Comparison of ENCODE assay signal across 8 cellular contexts in the genomic region with DNA sequence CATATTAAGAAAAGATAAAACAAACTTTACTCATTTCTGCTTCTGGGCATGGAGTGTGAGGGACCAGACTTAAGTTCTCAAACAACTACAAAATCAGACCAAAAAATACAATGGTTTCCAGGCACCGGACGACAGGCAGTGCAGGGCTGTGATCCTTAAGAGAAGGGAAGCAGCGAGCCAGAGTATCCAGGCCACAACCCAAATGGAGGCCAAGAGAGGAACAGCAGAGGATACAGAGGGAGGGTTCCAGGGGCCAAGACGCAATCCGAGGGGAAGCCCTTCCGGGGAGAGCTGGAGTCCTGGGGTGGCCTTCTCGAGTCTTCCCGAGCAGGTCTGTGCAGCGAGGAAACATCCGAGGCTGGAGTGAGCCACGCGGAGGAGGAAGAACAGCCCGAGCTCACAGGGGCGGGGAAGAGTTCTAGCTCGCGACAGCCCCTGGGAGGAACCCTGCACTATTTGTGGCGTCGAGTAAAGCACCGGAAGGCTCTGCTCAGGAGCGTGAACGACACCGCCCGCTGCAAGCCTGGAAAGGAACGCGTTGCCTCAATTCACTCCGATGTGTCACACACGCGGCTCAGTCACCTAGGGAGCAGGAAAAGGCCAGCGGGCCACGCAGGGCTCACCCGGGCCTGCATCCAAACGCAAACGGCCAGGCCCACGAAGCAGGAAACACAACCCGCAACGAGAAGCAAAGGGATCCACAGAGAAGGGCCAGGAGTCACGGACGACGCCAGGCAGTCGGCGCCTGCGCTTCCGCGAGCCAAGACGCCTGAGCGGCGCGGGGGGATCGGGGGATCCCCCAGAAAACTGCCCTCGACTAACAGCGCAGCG. TPM values are rescaled to one million over a fixed set of nuclear protein-coding genes. Genes with fewer than 3 reads are reported as not detected.
DNase-seq lines count a peak whose midpoint lies in the region; ATAC-seq and TF ChIP-seq lines count a peak whose summit lies in the region.

No MANE protein-coding gene starts in this region.

- peak; percentile 32 for ATAC-seq in HG02678 (IDR thresholded peaks at IDR 0.05; ENCODE audit: unreplicated experiment)
- peak; percentile 17 for ATAC-seq in stimulated activated effector memory CD8-positive, alpha-beta T cell treated with anti-CD3 and anti-CD28 coated beads, Interleukin-12 subunit alpha, Interleukin-12 subunit beta, amount 100 ng/mL, for 72 hours
- ATAC-seq in HG02981 (IDR thresholded peaks at IDR 0.05; ENCODE audit: unreplicated experiment), result no peak

- peak overlapping the region; percentile 95 for H3K27ac ChIP-seq in C4-2B
- no peak overlapping the region for H3K27ac ChIP-seq in iPS DF 6.9 (ENCODE audit: low read length)

- H3K4me1 ChIP-seq in iPS DF 6.9 (ENCODE audit: control insufficient read depth, insufficient read depth, low read length), result 0 out of 2 replicates have a peak, but pooled peaks cover 3% of the 10 kb centered on the region

- peak overlapping the region; percentile 62 for H3K27ac Mint-ChIP-seq in activated naive CD8-positive, alpha-beta T cell treated with anti-CD3 and anti-CD28 coated beads for 36 hours
- peak overlapping the region; percentile 90 for H3K27ac Mint-ChIP-seq in stimulated activated effector memory CD8-positive, alpha-beta T cell treated with anti-CD3 and anti-CD28 coated beads, Interleukin-12 subunit alpha, Interleukin-12 subunit beta, amount 100 ng/mL, for 72 hours

- no peak for TF ChIP-seq CTCF in C4-2B (conservative IDR thresholded peaks at IDR 0.05)

- H3K36me3 ChIP-seq in iPS DF 6.9 (ENCODE audit: control insufficient read depth, insufficient read depth, low read length), result no peaks in the 10 kb centered on the region

- WGBS in iPS DF 6.9 (ENCODE audit: insufficient coverage, insufficient read length), result no CpG with 5 or more reads among the region's 52 CpGs

- no peaks in the 10 kb centered on the region for H3K9me3 ChIP-seq in iPS DF 6.9 (ENCODE audit: control insufficient read depth, insufficient read depth, low read length)

- H3K27me3 ChIP-seq in iPS DF 6.9 (ENCODE audit: control insufficient read depth, insufficient read depth, low read length), result no peaks in the 10 kb centered on the region

- peak overlapping the region; percentile 75; the same call in 1 of the 2 replicates for H3K4me3 ChIP-seq in iPS DF 6.9 (ENCODE audit: low read length)

- DNase-seq in activated naive CD8-positive, alpha-beta T cell treated with anti-CD3 and anti-CD28 coated beads for 36 hours, result no peak
- DNase-seq in iPS DF 6.9 (ENCODE audit: low read depth, low spot score), result no peak
- no peak for DNase-seq in stimulated activated effector memory CD8-positive, alpha-beta T cell treated with anti-CD3 and anti-CD28 coated beads, Interleukin-12 subunit alpha, Interleukin-12 subunit beta, amount 100 ng/mL, for 72 hours (ENCODE audit: low spot score in 2 of 2)
- DNase-seq in AG08395 (ENCODE audit: low spot score), result no peak
- no peak for DNase-seq in DMS 273 (lab: John Stamatoyannopoulos, UW; ENCODE audit: unreplicated experiment)

- H3K9me3 Mint-ChIP-seq in activated naive CD8-positive, alpha-beta T cell treated with anti-CD3 and anti-CD28 coated beads for 36 hours, result peaks cover 7% of the 10 kb centered on the region
- peaks cover 3% of the 10 kb centered on the region for H3K9me3 Mint-ChIP-seq in stimulated activated effector memory CD8-positive, alpha-beta T cell treated with anti-CD3 and anti-CD28 coated beads, Interleukin-12 subunit alpha, Interleukin-12 subunit beta, amount 100 ng/mL, for 72 hours

- H3K4me3 Mint-ChIP-seq in activated naive CD8-positive, alpha-beta T cell treated with anti-CD3 and anti-CD28 coated beads for 36 hours, result peak overlapping the region; percentile 68
- peak overlapping the region; percentile 77 for H3K4me3 Mint-ChIP-seq in stimulated activated effector memory CD8-positive, alpha-beta T cell treated with anti-CD3 and anti-CD28 coated beads, Interleukin-12 subunit alpha, Interleukin-12 subunit beta, amount 100 ng/mL, for 72 hours

- H3K36me3 Mint-ChIP-seq in activated naive CD8-positive, alpha-beta T cell treated with anti-CD3 and anti-CD28 coated beads for 36 hours, result peaks cover 9% of the 10 kb centered on the region
- peaks cover 21% of the 10 kb centered on the region for H3K36me3 Mint-ChIP-seq in stimulated activated effector memory CD8-positive, alpha-beta T cell treated with anti-CD3 and anti-CD28 coated beads, Interleukin-12 subunit alpha, Interleukin-12 subunit beta, amount 100 ng/mL, for 72 hours

- peaks cover 47% of the 10 kb centered on the region for H3K27me3 Mint-ChIP-seq in activated naive CD8-positive, alpha-beta T cell treated with anti-CD3 and anti-CD28 coated beads for 36 hours

- peaks cover 8% of the 10 kb centered on the region for H3K4me1 Mint-ChIP-seq in activated naive CD8-positive, alpha-beta T cell treated with anti-CD3 and anti-CD28 coated beads for 36 hours
- H3K4me1 Mint-ChIP-seq in stimulated activated effector memory CD8-positive, alpha-beta T cell treated with anti-CD3 and anti-CD28 coated beads, Interleukin-12 subunit alpha, Interleukin-12 subunit beta, amount 100 ng/mL, for 72 hours, result peaks cover 10% of the 10 kb centered on the region

RNA-seq across cellular contexts. Expression of a gene that starts 0.9 kb away (rescaled TPM):
- total RNA-seq in activated naive CD8-positive, alpha-beta T cell treated with anti-CD3 and anti-CD28 coated beads for 36 hours, result under 1 TPM; 0.62 to 0.66 TPM
